ENCODE assay signal across 8 cellular contexts in the genomic region with DNA sequence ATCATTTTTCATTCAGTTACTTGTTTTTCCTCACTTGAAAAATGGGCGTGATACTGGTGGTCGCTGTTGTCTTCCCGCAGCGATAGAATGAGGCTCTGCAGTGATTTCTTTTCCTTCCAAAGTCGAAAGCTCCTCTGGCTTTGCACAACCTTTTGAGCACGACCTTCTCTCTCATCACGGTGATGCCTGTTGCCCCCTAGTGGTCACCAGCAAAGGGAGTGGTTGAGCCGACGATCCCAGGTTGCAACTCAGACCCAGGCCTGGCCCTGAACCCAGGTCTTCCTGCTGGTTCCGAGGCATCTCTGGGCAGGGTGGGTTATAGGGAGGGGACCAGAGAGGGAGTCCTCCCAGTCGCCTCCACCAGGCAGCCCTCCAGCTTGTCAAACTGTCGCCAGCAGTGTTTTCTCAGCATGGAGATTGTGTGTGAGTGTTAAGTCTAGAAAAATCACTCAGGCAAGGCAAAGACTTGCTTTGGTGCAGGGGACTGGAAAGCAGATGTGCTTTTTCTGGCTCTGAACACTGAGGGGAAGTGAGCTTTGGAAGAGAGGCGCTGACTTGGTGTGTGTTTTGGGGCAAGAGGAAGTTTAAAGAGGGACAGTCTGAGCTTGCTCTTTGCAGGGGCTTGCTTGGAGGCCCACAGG.
DNase-seq lines count a peak whose midpoint lies in the region; ATAC-seq and TF ChIP-seq lines count a peak whose summit lies in the region.

No MANE protein-coding gene starts in this region.

- ATAC-seq in GM18861 (IDR thresholded peaks at IDR 0.05; ENCODE audit: unreplicated experiment) = no peak

- TF ChIP-seq CTCF in WI38 (IDR thresholded peaks at IDR 0.05; ENCODE audit: low read depth, low read length) (peak; percentile 91), cardiac fibroblast (IDR thresholded peaks at IDR 0.05; ENCODE audit: low read depth, low read length) (peak; percentile 96)

- DNase-seq in NCI-H524 (lab: John Stamatoyannopoulos, UW) (peak; percentile 38 to 80), NCI-H524 treated with DMSO at 0.1 percent for 48 hours (lab: John Stamatoyannopoulos, UW) (no peak), NCI-H1694 treated with DMSO at 0.1 percent for 48 hours (lab: John Stamatoyannopoulos, UW) (peak; percentile 39), cardiac fibroblast (ENCODE audit: low read depth in 2 of 2) (peak; percentile 71 to 77), islet precursor cell (peak; percentile 81)
- DNase-seq in stimulated activated CD4-positive, alpha-beta T cell treated with anti-CD3 and anti-CD28 coated beads, Interleukin-15, amount 100 ng/mL, for 48 hours (ENCODE audit: low read depth in 2 of 2) = peak; percentile 12 to 34

- H3K4me3 ChIP-seq in WI38 (ENCODE audit: low read depth, low read length) (peak overlapping the region; percentile 40), cardiac fibroblast (replicated peaks in 1 of 2; ENCODE audit: low read depth in 2 of 2, low read length in 2 of 2) (peak overlapping the region; percentile 31 to 39)
